Comparison of ENCODE assay signal across 3 cellular contexts in the genomic region with DNA sequence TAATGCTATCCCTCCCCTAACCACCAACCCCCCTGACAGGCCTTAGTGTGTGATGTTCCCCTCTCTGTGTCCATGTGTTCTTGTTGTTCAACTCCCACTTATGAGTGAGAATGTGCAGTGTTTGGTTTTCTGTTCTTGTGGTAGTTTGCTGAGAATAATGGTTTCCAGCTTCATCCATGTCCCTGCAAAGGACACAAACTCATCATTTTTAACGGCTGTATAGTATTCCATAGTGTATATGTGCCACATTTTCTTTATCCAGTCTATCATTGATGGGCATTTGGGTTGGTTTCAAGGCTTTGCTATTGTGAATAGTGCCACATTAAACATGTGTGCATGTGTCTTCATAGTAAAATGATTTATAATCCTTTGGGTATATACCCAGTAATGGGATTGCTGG. TPM values are rescaled to one million over a fixed set of nuclear protein-coding genes. Genes with fewer than 3 reads are reported as not detected.
DNase-seq lines count a peak whose midpoint lies in the region; ATAC-seq, FAIRE-seq and TF ChIP-seq lines count a peak whose summit lies in the region.
"Not testable (repeated sequence)": the region's sequence is repeated elsewhere in the genome, so short reads cannot be mapped to it uniquely, and the experiment has no call there.

No MANE protein-coding gene starts in this region.

- POLR2A ChIA-PET in HEK293 (lab: Yijun Ruan, JAX); K562 (lab: Yijun Ruan, JAX): not testable (repeated sequence)

- H3K36me3 ChIP-seq in CD4-positive, CD25-positive, alpha-beta regulatory T cell (ENCODE audit: control insufficient read depth, insufficient read depth, low read length); HEK293 (ENCODE audit: control insufficient read depth in 2 of 2, insufficient read depth in 1 of 2, low read length in 2 of 2); K562 (ENCODE audit: control insufficient read depth, insufficient read depth, low read length): not testable (repeated sequence)

- DNase-seq in CD4-positive, CD25-positive, alpha-beta regulatory T cell; K562 (ENCODE audit: extremely low read depth in 1 of 4, low spot score in 3 of 4): not testable (repeated sequence)

- H3K27me3 Mint-ChIP-seq in CD4-positive, CD25-positive, alpha-beta regulatory T cell: peaks cover 15% of the 10 kb centered on the region

- not testable (repeated sequence) for H3K27ac ChIP-seq in CD4-positive, CD25-positive, alpha-beta regulatory T cell (ENCODE audit: insufficient read depth, low read length, poor library complexity, severe bottlenecking); HEK293 (ENCODE audit: extremely low read depth, low read depth, low read length); K562 (ENCODE audit: extremely low read depth, low read depth, low read length)

- TF ChIP-seq POLR2A in K562 (conservative IDR thresholded peaks at IDR 0.05): not testable (repeated sequence)

- not testable (repeated sequence) for BruUV-seq in K562 (replicated peaks; lab: Mats Ljungman, UMichigan)

- not testable (repeated sequence) for H3K4me3 ChIP-seq in CD4-positive, CD25-positive, alpha-beta regulatory T cell (ENCODE audit: low read depth, low read length); HEK293 (ENCODE audit: low read depth, low read length); K562

- not testable (repeated sequence) for FAIRE-seq in K562 (lab: Jason Lieb, UNC)

- not testable (repeated sequence) for H3K9me1 ChIP-seq in K562 (ENCODE audit: control insufficient read depth, insufficient read depth, low read length)

- not testable (repeated sequence) for H3K4me1 Mint-ChIP-seq in CD4-positive, CD25-positive, alpha-beta regulatory T cell

- TF ChIP-seq RAD21 in K562 (CRISPR knock-in tag; conservative IDR thresholded peaks at IDR 0.05 in 1 of 2, IDR thresholded peaks at IDR 0.05 in 1 of 2): not testable (repeated sequence)

- not testable (repeated sequence) for TF ChIP-seq CTCF in HEK293 (tag by site-specific recombination; IDR thresholded peaks at IDR 0.05); K562 (IDR thresholded peaks at IDR 0.05 in 2 of 3, conservative IDR thresholded peaks at IDR 0.05 in 1 of 3; ENCODE audit: insufficient read depth in 2 of 3, low read depth in 1 of 3, low read length in 3 of 3)

- in situ Hi-C loops in K562 (cut with MboI): not testable (repeated sequence)

- not testable (repeated sequence) for H3K9me3 ChIP-seq in CD4-positive, CD25-positive, alpha-beta regulatory T cell (ENCODE audit: control insufficient read depth in 2 of 2, low read length in 2 of 2); HEK293 (ENCODE audit: control insufficient read depth, insufficient read depth, low read depth, low read length); K562 (replicated peaks; ENCODE audit: control insufficient read depth, insufficient read depth, low read depth, low read length)

- not testable (repeated sequence) for TF ChIP-seq EP300 in K562 (IDR thresholded peaks at IDR 0.05; ENCODE audit: low read length)

- not testable (repeated sequence) for H3K36me3 Mint-ChIP-seq in CD4-positive, CD25-positive, alpha-beta regulatory T cell

- H3K4me1 ChIP-seq in CD4-positive, CD25-positive, alpha-beta regulatory T cell (ENCODE audit: control insufficient read depth, insufficient read depth, low read length, poor library complexity, severe bottlenecking); HEK293 (ENCODE audit: control insufficient read depth, insufficient read depth, low read length); K562 (replicated peaks in 1 of 2; ENCODE audit: control insufficient read depth in 2 of 2, insufficient read depth in 2 of 2, low read length in 2 of 2): not testable (repeated sequence)

- 0% methylated on average over 1 of the region's 1 CpG for WGBS in K562 (ENCODE audit: insufficient coverage, low coverage, missing lambda C conversion rate)

- not testable (repeated sequence) for H3K9me3 Mint-ChIP-seq in CD4-positive, CD25-positive, alpha-beta regulatory T cell

- not testable (repeated sequence) for H2AFZ ChIP-seq in K562 (ENCODE audit: low read depth, low read length)

- H3K4me3 Mint-ChIP-seq in CD4-positive, CD25-positive, alpha-beta regulatory T cell: not testable (repeated sequence)

- intact Hi-C loops in K562 (cut with micrococcal nuclease): not testable (repeated sequence)

- peak overlapping the region in 2 of 3 donors; percentile 28 to 68 for H3K27ac Mint-ChIP-seq in CD4-positive, CD25-positive, alpha-beta regulatory T cell

- H3K27me3 ChIP-seq in CD4-positive, CD25-positive, alpha-beta regulatory T cell (ENCODE audit: control insufficient read depth, insufficient read depth, low read length); K562 (ENCODE audit: control insufficient read depth in 2 of 2, insufficient read depth in 2 of 2, low read length in 2 of 2): not testable (repeated sequence)

- ATAC-seq in CD4-positive, CD25-positive, alpha-beta regulatory T cell (ENCODE audit: low read depth in 2 of 2); K562: not testable (repeated sequence)

- H3K79me2 ChIP-seq in K562 (ENCODE audit: control insufficient read depth, insufficient read depth, low read length): not testable (repeated sequence)

- H4K20me1 ChIP-seq in K562 (replicated peaks; ENCODE audit: control insufficient read depth, insufficient read depth, low read length): not testable (repeated sequence)

- not testable (repeated sequence) for H3K4me2 ChIP-seq in K562 (ENCODE audit: insufficient read depth, low read length)

- H3K9ac ChIP-seq in K562 (ENCODE audit: insufficient read depth in 1 of 2, low read depth in 2 of 2, low read length in 2 of 2): not testable (repeated sequence)

- CTCF ChIA-PET in HEK293 (lab: Yijun Ruan, JAX): interaction anchor here (0.6 kb wide), 1 partner anchor 72 kb away, joined by 4 read pairs; no protein-coding TSS in a partner anchor
- CTCF ChIA-PET in K562 (lab: Yijun Ruan, JAX; ENCODE audit: low intra/inter-chr PET ratio): not testable (repeated sequence)

TF ChIP-seq in HEK293, 187 proteins besides CTCF, POLR2A, EP300 and RAD21:
- peak; percentile 85 for TF ChIP-seq ZNF146 (tag by site-specific recombination; IDR thresholded peaks at IDR 0.05)

TF ChIP-seq in K562, 482 proteins besides CTCF, POLR2A, EP300 and RAD21:
- peak; percentile 78 for TF ChIP-seq ZNF146 (CRISPR knock-in tag; IDR thresholded peaks at IDR 0.05; ENCODE audit: unreplicated experiment)

RNA-seq across cellular contexts. Expression of gene NFKBIZ, which starts 56.3 kb away (rescaled TPM):
- 637 TPM for total RNA-seq in CD4-positive, CD25-positive, alpha-beta regulatory T cell
- polyA plus RNA-seq in CD4-positive, CD25-positive, alpha-beta regulatory T cell: 10 to 100 TPM; 15.2 to 28.2 (median 21.6) TPM
- total RNA-seq in K562 (2011; cell fraction: chromatin; rRNA removed; ENCODE audit: low replicate concordance): 29.4 and 39.8 TPM in 2 replicates
- 14.0 and 18.4 TPM in 2 replicates for total RNA-seq in K562 (2011; cell fraction: nucleolus; rRNA removed)
- total RNA-seq in K562 (2011; cell fraction: nucleoplasm; rRNA removed): 16.1 and 21.3 TPM in 2 replicates
- total RNA-seq in K562 (2014; rRNA removed) (4.7 and 5.7 TPM in 2 replicates), K562 (2014; rRNA removed; fragmentation: Illumina TruSeq; extraction: Trizol) (7.7 and 8.9 TPM in 2 replicates), K562 (2015; rRNA removed; fragmentation: Illumina TruSeq; extraction: Trizol) (7.1 TPM in 2 replicates), K562 (2021) (13.7 and 14.2 TPM in 2 replicates)
- polyA plus RNA-seq in K562 (2011; rRNA removed) (6.4 and 6.7 TPM in 2 replicates), K562 (2014; fragmentation: Illumina TruSeq; extraction: Trizol) (2.7 and 3.6 TPM in 2 replicates), K562 (2014; fragmentation: Nextera tagmentation; extraction: Ambion mirVana) (1 to 10 TPM; 1.2 to 1.6 TPM), K562 (2014; rRNA removed) (4.1 and 4.9 TPM in 2 replicates)
- polyA plus RNA-seq in K562 (2011; cell fraction: cytosol; rRNA removed): 1.8 and 2.5 TPM in 2 replicates
- polyA plus RNA-seq in K562 (2011; cell fraction: nucleus; rRNA removed): 24.5 and 25.4 TPM in 2 replicates
- 2.3 and 5.2 TPM in 2 replicates for polyA plus RNA-seq in K562 (2012)
- 26.5 and 26.9 TPM in 2 replicates for polyA minus RNA-seq in K562 (2011; rRNA and poly(A)+ RNA removed)
- 9.8 and 10.7 TPM in 2 replicates for polyA minus RNA-seq in K562 (2011; cell fraction: cytosol; rRNA and poly(A)+ RNA removed)
- 21.9 and 33.7 TPM in 2 replicates for polyA minus RNA-seq in K562 (2011; cell fraction: nucleus; rRNA and poly(A)+ RNA removed)

Comparison
In these comparisons a context has a peak if more than half of its experiments do, and no peak if none do; other contexts are left out.
1. RNA of gene NFKBIZ, which starts 56.3 kb away (total RNA-seq): 637 TPM in CD4-positive, CD25-positive, alpha-beta regulatory T cell (single experiment); 4.7 to 39.8 TPM in K562; every median in the first group is over 10 times any median in the second.